In genomic region chr17:4161560-4162221, GRCh38 we compare ENCODE assay signal across 10 cellular contexts. TPM values are rescaled to one million over a fixed set of nuclear protein-coding genes. Genes with fewer than 3 reads are reported as not detected.
DNase-seq lines count a peak whose midpoint lies in the region; ATAC-seq and TF ChIP-seq lines count a peak whose summit lies in the region.
"Had no signal": no experiment of that assay in that cellular context is flagged by ENCODE, and none has a peak within 500 bp of the region (broad histone marks: within the 10 kb centered on the region; RNA-seq: fewer than 3 reads in every experiment).

No MANE protein-coding gene starts in this region.

- H3K4me1 Mint-ChIP-seq in T-helper 17 cell, result peaks cover 18% of the 10 kb centered on the region

- DNase-seq in SIG-M5 treated with dmso at 0.1 percent for 504 hours (lab: John Stamatoyannopoulos, UW; ENCODE audit: unreplicated experiment) (peak; percentile 64), SIG-M5 (lab: John Stamatoyannopoulos, UW) (no peak), T-helper 17 cell (no peak), globus pallidus (ENCODE audit: low spot score) (peak; percentile 62), suprapubic skin (ENCODE audit: low spot score in 2 of 2) (no peak), NCI-H524 (lab: John Stamatoyannopoulos, UW) (no peak)
- DNase-seq: left cardiac atrium had no signal

- peak overlapping the region; percentile 41 for H3K27ac Mint-ChIP-seq in T-helper 17 cell
- H3K27ac Mint-ChIP-seq: stimulated activated naive CD8-positive, alpha-beta T cell treated with anti-CD3 and anti-CD28 coated beads, Interleukin-15, Interleukin-2, amounts not matched to agents 100 ng/mL and 50 ng/mL, for 24 hours had no signal

- peak overlapping the region; percentile 45 for H3K27ac ChIP-seq in suprapubic skin

- H3K36me3 Mint-ChIP-seq in T-helper 17 cell (ENCODE audit: low read depth), result peaks cover 23% of the 10 kb centered on the region

- H3K9me3 ChIP-seq in T-helper 17 cell (ENCODE audit: control insufficient read depth, low read length, poor library complexity, severe bottlenecking) (no peaks in the 10 kb centered on the region), suprapubic skin (no peaks in the 10 kb centered on the region)

- WGBS in suprapubic skin, result 49% methylated on average over 8 of the region's 8 CpGs

- no peak for TF ChIP-seq CTCF in suprapubic skin (IDR thresholded peaks at IDR 0.05)

- TF ChIP-seq EP300 in suprapubic skin (IDR thresholded peaks at IDR 0.05), result no peak

- peaks cover 52% of the 10 kb centered on the region for H3K4me1 ChIP-seq in suprapubic skin

- TF ChIP-seq POLR2A in suprapubic skin (IDR thresholded peaks at IDR 0.05), result no peak

- no peaks in the 10 kb centered on the region for H3K27me3 ChIP-seq in suprapubic skin

- no peaks in the 10 kb centered on the region for H3K27me3 Mint-ChIP-seq in T-helper 17 cell
- H3K27me3 Mint-ChIP-seq: stimulated activated naive CD8-positive, alpha-beta T cell treated with anti-CD3 and anti-CD28 coated beads, Interleukin-15, Interleukin-2, amounts not matched to agents 100 ng/mL and 50 ng/mL, for 24 hours had no signal

- H3K36me3 ChIP-seq in suprapubic skin, result peaks cover 36% of the 10 kb centered on the region

- no peak overlapping the region for H3K4me3 ChIP-seq in suprapubic skin

- H3K4me3 Mint-ChIP-seq in T-helper 17 cell, result no peak overlapping the region
- H3K4me3 Mint-ChIP-seq: stimulated activated naive CD8-positive, alpha-beta T cell treated with anti-CD3 and anti-CD28 coated beads, Interleukin-15, Interleukin-2, amounts not matched to agents 100 ng/mL and 50 ng/mL, for 24 hours had no signal

- ATAC-seq in T-helper 17 cell (no peak), HG02840 (IDR thresholded peaks at IDR 0.05; ENCODE audit: low FRiP score, unreplicated experiment) (no peak), HG02678 (IDR thresholded peaks at IDR 0.05; ENCODE audit: unreplicated experiment) (no peak)

RNA-seq across cellular contexts. Expression of gene CYB5D2, which starts 18.7 kb away (rescaled TPM):
- 1 to 10 TPM; 7.8 to 8.2 TPM for total RNA-seq in T-helper 17 cell
- 10 to 100 TPM; 17.7 to 41.3 (median 28.3) TPM for total RNA-seq in suprapubic skin

RNA-seq across cellular contexts. Expression of gene ZZEF1, which starts 18.9 kb away (rescaled TPM):
- total RNA-seq in T-helper 17 cell, result 100 to 1,000 TPM; 117 to 123 TPM
- 100 to 1,000 TPM in 1 of 4 donors, 10 to 100 TPM in 3; 47.5 to 171 (median 81.0) TPM for total RNA-seq in suprapubic skin

Comparison
In these comparisons a context has a peak if more than half of its experiments do, and no peak if none do; other contexts are left out.
1. DNase-seq: peak in SIG-M5 treated with dmso at 0.1 percent for 504 hours (single experiment) and globus pallidus (single experiment); none in SIG-M5 (single experiment), T-helper 17 cell (0 of 3), suprapubic skin (0 of 2) and NCI-H524 (0 of 2).